15 cellular contexts compared by ENCODE assay signal in genomic region chr4:95360256-95360903, GRCh38.
DNase-seq lines count a peak whose midpoint lies in the region; ATAC-seq, FAIRE-seq and TF ChIP-seq lines count a peak whose summit lies in the region.
"Had no signal": no experiment of that assay in that cellular context is flagged by ENCODE, and none has a peak within 500 bp of the region (broad histone marks: within the 10 kb centered on the region; RNA-seq: fewer than 3 reads in every experiment).

No MANE protein-coding gene starts in this region.

- H2AFZ ChIP-seq in DND-41 (ENCODE audit: low read depth, low read length) (peak overlapping the region; percentile 37; the same call in 1 of the 2 replicates), K562 (ENCODE audit: low read depth, low read length) (peak overlapping the region; percentile 64)

- in situ Hi-C loops in K562 (cut with MboI), result no loop called here

- WGBS in K562 (ENCODE audit: insufficient coverage, low coverage, missing lambda C conversion rate), result 9% methylated on average over 3 of the region's 3 CpGs

- no peak for FAIRE-seq in K562 (lab: Jason Lieb, UNC)
- FAIRE-seq: GM12878 had no signal

- H4K20me1 ChIP-seq in DND-41 (ENCODE audit: insufficient read depth, low read length) (no peaks in the 10 kb centered on the region), K562 (replicated peaks; ENCODE audit: control insufficient read depth, insufficient read depth, low read length) (no peaks in the 10 kb centered on the region)

- CTCF ChIA-PET in K562 (lab: Yijun Ruan, JAX; ENCODE audit: low intra/inter-chr PET ratio), result no interaction called here

- no peak for TF ChIP-seq POLR2A in K562 (conservative IDR thresholded peaks at IDR 0.05)

- TF ChIP-seq EP300 in K562 (IDR thresholded peaks at IDR 0.05; ENCODE audit: low read length), result no peak

- H3K27ac ChIP-seq in DND-41 (ENCODE audit: low read length), result no peak overlapping the region
- H3K27ac ChIP-seq in K562 (ENCODE audit: extremely low read depth, low read depth, low read length), result no peak overlapping the region
- H3K27ac ChIP-seq in substantia nigra (ENCODE audit: low read depth, low read length, poor library complexity, severe bottlenecking), result peak overlapping the region; percentile 81

- H3K4me1 ChIP-seq in DND-41 (ENCODE audit: insufficient read depth, low read length), result no peaks in the 10 kb centered on the region
- no peaks in the 10 kb centered on the region; a peak in 1 of 5 replicates for H3K4me1 ChIP-seq in K562 (replicated peaks in 1 of 2; ENCODE audit: control insufficient read depth in 2 of 2, insufficient read depth in 2 of 2, low read length in 2 of 2)

- DNase-seq in DND-41 (no peak), K562 (ENCODE audit: extremely low read depth in 1 of 4, low spot score in 3 of 4) (no peak), left lobe of liver (ENCODE audit: low spot score) (no peak), substantia nigra (lab: John Stamatoyannopoulos, UW) (no peak), T1000 (lab: John Stamatoyannopoulos, UW) (no peak), dermis blood vessel endothelial cell (no peak), glomerular visceral epithelial cell (ENCODE audit: extremely low spot score) (no peak)
- DNase-seq: ACHN; CD4-positive, alpha-beta T cell; NCI-H187 treated with DMSO at 0.1 percent for 48 hours; NCI-H446; RPMI8226; SIG-M5 had no signal

- TF ChIP-seq CTCF in DND-41 (IDR thresholded peaks at IDR 0.05; ENCODE audit: borderline replicate concordance, extremely low read depth, low read length, poor library complexity, severe bottlenecking) (no peak), K562 (IDR thresholded peaks at IDR 0.05 in 2 of 3, conservative IDR thresholded peaks at IDR 0.05 in 1 of 3; ENCODE audit: insufficient read depth in 2 of 3, low read depth in 1 of 3, low read length in 3 of 3) (no peak)

- no TSS peak for BruUV-seq in K562 (replicated peaks; lab: Mats Ljungman, UMichigan)

- H3K9me3 ChIP-seq in DND-41 (ENCODE audit: insufficient read depth, low read length, severe bottlenecking) (no peaks in the 10 kb centered on the region), K562 (replicated peaks; ENCODE audit: control insufficient read depth, insufficient read depth, low read depth, low read length) (no peaks in the 10 kb centered on the region)
- H3K9me3 ChIP-seq: HAP-1 had no signal

- no peaks in the 10 kb centered on the region for H3K9me1 ChIP-seq in K562 (ENCODE audit: control insufficient read depth, insufficient read depth, low read length)

- POLR2A ChIA-PET in K562 (lab: Yijun Ruan, JAX), result no interaction called here

- H3K9ac ChIP-seq in DND-41 (ENCODE audit: low read depth, low read length) (no peak overlapping the region), K562 (ENCODE audit: insufficient read depth in 1 of 2, low read depth in 2 of 2, low read length in 2 of 2) (no peak overlapping the region)

- H3K79me2 ChIP-seq in DND-41 (ENCODE audit: insufficient read depth, low read length), result no peaks in the 10 kb centered on the region
- no peaks in the 10 kb centered on the region for H3K79me2 ChIP-seq in K562 (ENCODE audit: control insufficient read depth, insufficient read depth, low read length)

- H3K4me3 ChIP-seq in DND-41 (ENCODE audit: low read depth in 1 of 2, low read length in 2 of 2) (no peak overlapping the region), K562 (no peak overlapping the region)
- H3K4me3 ChIP-seq: GM12878, HAP-1 had no signal

- H3K36me3 ChIP-seq in DND-41 (ENCODE audit: insufficient read depth, low read length), result no peaks in the 10 kb centered on the region
- H3K36me3 ChIP-seq in K562 (ENCODE audit: control insufficient read depth, insufficient read depth, low read length), result no peaks in the 10 kb centered on the region
- H3K36me3 ChIP-seq: HAP-1 had no signal

- TF ChIP-seq RAD21 in K562 (CRISPR knock-in tag; conservative IDR thresholded peaks at IDR 0.05 in 1 of 2, IDR thresholded peaks at IDR 0.05 in 1 of 2), result no peak

- ATAC-seq in DND-41 (ENCODE audit: insufficient read depth, low read depth), result no peak
- ATAC-seq in K562, result no peak
- ATAC-seq in left lobe of liver, result peak; percentile 63
- ATAC-seq: GM12878 had no signal

- intact Hi-C loops in K562 (cut with micrococcal nuclease), result no loop called here

- no peak overlapping the region for H3K4me2 ChIP-seq in DND-41 (ENCODE audit: insufficient read depth, low read length)
- H3K4me2 ChIP-seq in K562 (ENCODE audit: insufficient read depth, low read length), result no peak overlapping the region

- no peaks in the 10 kb centered on the region for H3K27me3 ChIP-seq in DND-41 (ENCODE audit: insufficient read depth, low read length, poor library complexity)
- H3K27me3 ChIP-seq in K562 (ENCODE audit: control insufficient read depth in 2 of 2, insufficient read depth in 2 of 2, low read length in 2 of 2), result no peaks in the 10 kb centered on the region

TF ChIP-seq in K562, 482 proteins besides CTCF, POLR2A, EP300 and RAD21:
- TF ChIP-seq HMG20A (CRISPR knock-in tag; conservative IDR thresholded peaks at IDR 0.05), result no peak
- no peak for TF ChIP-seq STAT5B (CRISPR knock-in tag; IDR thresholded peaks at IDR 0.05)
- TF ChIP-seq CEBPB (tag; IDR thresholded peaks at IDR 0.05), result 0 out of 2 replicates have a peak, but pooled peaks have one; percentile 23
- no peak for TF ChIP-seq SIN3A (IDR thresholded peaks at IDR 0.05; ENCODE audit: borderline replicate concordance in 2 of 2, control insufficient read depth in 1 of 2, low read depth in 2 of 2, low read length in 2 of 2)
